10 cellular contexts compared by ENCODE assay signal in genomic region chr4:173509031-173510001, GRCh38. TPM values are rescaled to one million over a fixed set of nuclear protein-coding genes. Genes with fewer than 3 reads are reported as not detected.
DNase-seq lines count a peak whose midpoint lies in the region; TF ChIP-seq lines count a peak whose summit lies in the region.
"Had no signal": no experiment of that assay in that cellular context is flagged by ENCODE, and none has a peak within 500 bp of the region (broad histone marks: within the 10 kb centered on the region; RNA-seq: fewer than 3 reads in every experiment).

No MANE protein-coding gene starts in this region.

- peaks cover 11% of the 10 kb centered on the region for H3K4me1 Mint-ChIP-seq in activated CD4-positive, alpha-beta T cell treated with anti-CD3 and anti-CD28 coated beads, Interleukin-2, amount 10 ng/mL, durations not matched to agents 24 days and 14 days

- peak overlapping the region; percentile 8 for H2AFZ ChIP-seq in neural cell (ENCODE audit: low read depth, low read length)

- H3K9ac ChIP-seq in HUES64 (ENCODE audit: low read depth, low read length) (no peak overlapping the region), neural cell (ENCODE audit: low read length) (peak overlapping the region; percentile 38)
- H3K9ac ChIP-seq: BLaER1 had no signal

- no peaks in the 10 kb centered on the region for H3K9me2 ChIP-seq in neural cell (ENCODE audit: insufficient read depth, low read length)

- H3K36me3 ChIP-seq in HUES64 (ENCODE audit: insufficient read depth, low read length) (no peaks in the 10 kb centered on the region), neural cell (ENCODE audit: insufficient read depth, low read length) (no peaks in the 10 kb centered on the region)
- H3K36me3 ChIP-seq: BLaER1 had no signal

- intact Hi-C loops in activated CD4-positive, alpha-beta T cell treated with anti-CD3 and anti-CD28 coated beads, Interleukin-2, amount 10 ng/mL, durations not matched to agents 24 days and 14 days (cut with micrococcal nuclease), result loop anchor here (2.0 to 10.0 kb wide), 3 partner anchors 15 to 808 kb away; no protein-coding TSS in a partner anchor

- CTCF ChIA-PET in GM10248 (lab: Yijun Ruan, JAX), result interaction anchor here (1.3 to 3.7 kb wide), 2 partner anchors 15 to 481 kb away, joined by 4 to 13 read pairs; no protein-coding TSS in a partner anchor

- TF ChIP-seq RAD21 in neural cell (conservative IDR thresholded peaks at IDR 0.05), result no peak

- no peak for DNase-seq in activated CD4-positive, alpha-beta T cell treated with anti-CD3 and anti-CD28 coated beads, Interleukin-2, amount 10 ng/mL, durations not matched to agents 24 days and 14 days
- no peak for DNase-seq in activated CD4-positive, alpha-beta T cell treated with anti-CD3 and anti-CD28 coated beads, Interleukin-2, amount 50 U/mL, for 48 hours
- DNase-seq in epithelial cell of esophagus (ENCODE audit: low read depth) (peak; percentile 21), GM10248 (ENCODE audit: extremely low spot score) (no peak), inferior parietal cortex (ENCODE audit: extremely low spot score) (no peak)
- no peak for DNase-seq in activated CD4-positive, CD25-positive, alpha-beta regulatory T cell (lab: John Stamatoyannopoulos, UW)

- H3F3A ChIP-seq in neural cell (ENCODE audit: insufficient read depth, low read length, poor library complexity, severe bottlenecking), result no peaks in the 10 kb centered on the region

- TF ChIP-seq CTCF in epithelial cell of esophagus (IDR thresholded peaks at IDR 0.05; ENCODE audit: insufficient read depth, low read depth, low read length, missing control alignments) (no peak), neural cell (IDR thresholded peaks at IDR 0.05; ENCODE audit: poor library complexity, severe bottlenecking) (no peak), GM10248 (IDR thresholded peaks at IDR 0.05; ENCODE audit: control extremely low read depth, extremely low read depth, low read depth, missing control alignments) (no peak)

- H3K27ac ChIP-seq in HUES64 (ENCODE audit: low read depth, low read length), result no peak overlapping the region
- H3K27ac ChIP-seq in neural cell (ENCODE audit: low read length), result no peak overlapping the region
- H3K27ac ChIP-seq: BLaER1 had no signal

- 1% methylated on average over 72 of the region's 72 CpGs for WGBS in HUES64

- peaks cover 7% of the 10 kb centered on the region for H3K4me1 ChIP-seq in HUES64 (ENCODE audit: insufficient read depth, low read length)
- H3K4me1 ChIP-seq: BLaER1 had no signal

- H3K9me3 Mint-ChIP-seq in activated CD4-positive, alpha-beta T cell treated with anti-CD3 and anti-CD28 coated beads, Interleukin-2, amount 10 ng/mL, durations not matched to agents 24 days and 14 days, result no peaks in the 10 kb centered on the region

- peaks cover 89% of the 10 kb centered on the region for H3K27me3 Mint-ChIP-seq in activated CD4-positive, alpha-beta T cell treated with anti-CD3 and anti-CD28 coated beads, Interleukin-2, amount 10 ng/mL, durations not matched to agents 24 days and 14 days

- H3K36me3 Mint-ChIP-seq in activated CD4-positive, alpha-beta T cell treated with anti-CD3 and anti-CD28 coated beads, Interleukin-2, amount 10 ng/mL, durations not matched to agents 24 days and 14 days (ENCODE audit: low read depth), result peaks cover 9% of the 10 kb centered on the region

- peak overlapping the region; percentile 47 for H3K4me3 ChIP-seq in HUES64 (ENCODE audit: low read length)
- peak overlapping the region; percentile 33 for H3K4me3 ChIP-seq in epithelial cell of esophagus (ENCODE audit: low read length)
- peak overlapping the region; percentile 68 for H3K4me3 ChIP-seq in neural cell (ENCODE audit: low read length)
- H3K4me3 ChIP-seq: BLaER1 had no signal

- H3K27me3 ChIP-seq in HUES64 (ENCODE audit: insufficient read depth, low read length) (peaks cover 100% of the 10 kb centered on the region), neural cell (ENCODE audit: insufficient read depth, low read depth, low read length) (peaks cover 100% of the 10 kb centered on the region)

- H3K27ac Mint-ChIP-seq in activated CD4-positive, alpha-beta T cell treated with anti-CD3 and anti-CD28 coated beads, Interleukin-2, amount 10 ng/mL, durations not matched to agents 24 days and 14 days, result no peak overlapping the region

- POLR2A ChIA-PET in GM10248 (lab: Yijun Ruan, JAX), result no interaction called here

- no peak for TF ChIP-seq EP300 in neural cell (conservative IDR thresholded peaks at IDR 0.05; ENCODE audit: poor library complexity, severe bottlenecking)

- no peaks in the 10 kb centered on the region for H4K20me1 ChIP-seq in neural cell (ENCODE audit: insufficient read depth)
- H4K20me1 ChIP-seq: BLaER1 had no signal

- H3K4me2 ChIP-seq in neural cell (ENCODE audit: low read length), result peak overlapping the region; percentile 39
- H3K4me2 ChIP-seq: BLaER1 had no signal

- H3K9me3 ChIP-seq in HUES64 (ENCODE audit: insufficient read depth, low read depth, low read length) (no peaks in the 10 kb centered on the region), neural cell (ENCODE audit: low read length) (no peaks in the 10 kb centered on the region)

- H3K4me3 Mint-ChIP-seq in activated CD4-positive, alpha-beta T cell treated with anti-CD3 and anti-CD28 coated beads, Interleukin-2, amount 10 ng/mL, durations not matched to agents 24 days and 14 days, result peak overlapping the region; percentile 74

- no peaks in the 10 kb centered on the region for H3K79me2 ChIP-seq in neural cell (replicated peaks; ENCODE audit: insufficient read depth, low read length)

TF ChIP-seq in neural cell, 6 proteins besides CTCF, POLR2A, EP300 and RAD21:
- TF ChIP-seq SMC3 (conservative IDR thresholded peaks at IDR 0.05; ENCODE audit: poor library complexity), result no peak
- peak; percentile 11 for TF ChIP-seq POLR2AphosphoS5 (IDR thresholded peaks at IDR 0.05)
- no peak for TF ChIP-seq TAF1 (IDR thresholded peaks at IDR 0.05; ENCODE audit: low read depth)
- no peak for TF ChIP-seq MXI1 (conservative IDR thresholded peaks at IDR 0.05; ENCODE audit: poor library complexity, severe bottlenecking)
- TF ChIP-seq EZH2 (IDR thresholded peaks at IDR 0.05; ENCODE audit: borderline replicate concordance, insufficient read depth, low read length, poor library complexity, severe bottlenecking), result peak; percentile 39
- TF ChIP-seq REST (IDR thresholded peaks at IDR 0.05; ENCODE audit: borderline replicate concordance), result no peak

RNA-seq across cellular contexts. Expression of gene HAND2, which starts 20.7 kb away (rescaled TPM):
- not detected in 2 replicates for total RNA-seq in activated CD4-positive, alpha-beta T cell treated with anti-CD3 and anti-CD28 coated beads, Interleukin-2, amount 10 ng/mL, durations not matched to agents 24 days and 14 days
- 0.55 TPM for polyA plus RNA-seq in HUES64 (2013, experiment 1 of 2)
- polyA plus RNA-seq in HUES64 (2013, experiment 2 of 2), result 0.82 TPM
- polyA plus RNA-seq in neural cell, result not detected in 2 replicates
- not detected in 2 replicates for polyA minus RNA-seq in neural cell
- total RNA-seq: activated CD8-positive, alpha-beta memory T cell treated with anti-CD3 and anti-CD28 coated beads for 36 hours had no signal
